In genomic region chr11:65485820-65486219, GRCh38 we compare ENCODE assay signal across 1 cellular context.
TF ChIP-seq lines count a peak whose summit lies in the region.

No MANE protein-coding gene starts in this region.

TF ChIP-seq in GM12878, 131 proteins besides CTCF, POLR2A, EP300 and RAD21:
- TF ChIP-seq TARDBP (IDR thresholded peaks at IDR 0.05; ENCODE audit: borderline replicate concordance): no peak
- no peak for TF ChIP-seq SMARCA5 (IDR thresholded peaks at IDR 0.05)
- no peak for TF ChIP-seq SMC3 (IDR thresholded peaks at IDR 0.05; ENCODE audit: borderline replicate concordance, low read length)
- TF ChIP-seq ZNF622 (IDR thresholded peaks at IDR 0.05): no peak
- TF ChIP-seq NR2C1 (IDR thresholded peaks at IDR 0.05): no peak
- TF ChIP-seq TCF7 (IDR thresholded peaks at IDR 0.05; ENCODE audit: borderline replicate concordance): no peak
- no peak for TF ChIP-seq FOS (IDR thresholded peaks at IDR 0.05; ENCODE audit: borderline replicate concordance, extremely low read depth, insufficient read length)
- no peak for TF ChIP-seq RBBP5 (conservative IDR thresholded peaks at IDR 0.05)
- TF ChIP-seq YBX1 (IDR thresholded peaks at IDR 0.05): no peak
- TF ChIP-seq STAT1 (conservative IDR thresholded peaks at IDR 0.05): no peak
- TF ChIP-seq, protein P1, sequence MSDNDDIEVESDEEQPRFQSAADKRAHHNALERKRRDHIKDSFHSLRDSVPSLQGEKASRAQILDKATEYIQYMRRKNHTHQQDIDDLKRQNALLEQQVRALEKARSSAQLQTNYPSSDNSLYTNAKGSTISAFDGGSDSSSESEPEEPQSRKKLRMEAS (IDR thresholded peaks at IDR 0.05; ENCODE audit: low read depth, low read length): no peak
- no peak for TF ChIP-seq DPF2 (IDR thresholded peaks at IDR 0.05)
- TF ChIP-seq FOXM1 (IDR thresholded peaks at IDR 0.05; ENCODE audit: low read depth, low read length): no peak
- no peak for TF ChIP-seq SUZ12 (IDR thresholded peaks at IDR 0.05; ENCODE audit: unreplicated experiment)
- TF ChIP-seq, protein P2, sequence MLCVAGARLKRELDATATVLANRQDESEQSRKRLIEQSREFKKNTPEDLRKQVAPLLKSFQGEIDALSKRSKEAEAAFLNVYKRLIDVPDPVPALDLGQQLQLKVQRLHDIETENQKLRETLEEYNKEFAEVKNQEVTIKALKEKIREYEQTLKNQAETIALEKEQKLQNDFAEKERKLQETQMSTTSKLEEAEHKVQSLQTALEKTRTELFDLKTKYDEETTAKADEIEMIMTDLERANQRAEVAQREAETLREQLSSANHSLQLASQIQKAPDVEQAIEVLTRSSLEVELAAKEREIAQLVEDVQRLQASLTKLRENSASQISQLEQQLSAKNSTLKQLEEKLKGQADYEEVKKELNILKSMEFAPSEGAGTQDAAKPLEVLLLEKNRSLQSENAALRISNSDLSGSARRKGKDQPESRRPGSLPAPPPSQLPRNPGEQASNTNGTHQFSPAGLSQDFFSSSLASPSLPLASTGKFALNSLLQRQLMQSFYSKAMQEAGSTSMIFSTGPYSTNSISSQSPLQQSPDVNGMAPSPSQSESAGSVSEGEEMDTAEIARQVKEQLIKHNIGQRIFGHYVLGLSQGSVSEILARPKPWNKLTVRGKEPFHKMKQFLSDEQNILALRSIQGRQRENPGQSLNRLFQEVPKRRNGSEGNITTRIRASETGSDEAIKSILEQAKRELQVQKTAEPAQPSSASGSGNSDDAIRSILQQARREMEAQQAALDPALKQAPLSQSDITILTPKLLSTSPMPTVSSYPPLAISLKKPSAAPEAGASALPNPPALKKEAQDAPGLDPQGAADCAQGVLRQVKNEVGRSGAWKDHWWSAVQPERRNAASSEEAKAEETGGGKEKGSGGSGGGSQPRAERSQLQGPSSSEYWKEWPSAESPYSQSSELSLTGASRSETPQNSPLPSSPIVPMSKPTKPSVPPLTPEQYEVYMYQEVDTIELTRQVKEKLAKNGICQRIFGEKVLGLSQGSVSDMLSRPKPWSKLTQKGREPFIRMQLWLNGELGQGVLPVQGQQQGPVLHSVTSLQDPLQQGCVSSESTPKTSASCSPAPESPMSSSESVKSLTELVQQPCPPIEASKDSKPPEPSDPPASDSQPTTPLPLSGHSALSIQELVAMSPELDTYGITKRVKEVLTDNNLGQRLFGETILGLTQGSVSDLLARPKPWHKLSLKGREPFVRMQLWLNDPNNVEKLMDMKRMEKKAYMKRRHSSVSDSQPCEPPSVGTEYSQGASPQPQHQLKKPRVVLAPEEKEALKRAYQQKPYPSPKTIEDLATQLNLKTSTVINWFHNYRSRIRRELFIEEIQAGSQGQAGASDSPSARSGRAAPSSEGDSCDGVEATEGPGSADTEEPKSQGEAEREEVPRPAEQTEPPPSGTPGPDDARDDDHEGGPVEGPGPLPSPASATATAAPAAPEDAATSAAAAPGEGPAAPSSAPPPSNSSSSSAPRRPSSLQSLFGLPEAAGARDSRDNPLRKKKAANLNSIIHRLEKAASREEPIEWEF (IDR thresholded peaks at IDR 0.05; ENCODE audit: insufficient replicate concordance, low read depth, low read length): no peak
- TF ChIP-seq CBFB (IDR thresholded peaks at IDR 0.05; ENCODE audit: low read depth): no peak
- TF ChIP-seq IRF3 (IDR thresholded peaks at IDR 0.05): no peak
- TF ChIP-seq TCF12 (IDR thresholded peaks at IDR 0.05; ENCODE audit: low read depth, low read length): no peak
- TF ChIP-seq CHD4 (IDR thresholded peaks at IDR 0.05): no peak
